Comparison of ENCODE assay signal across 1 cellular context in the genomic region with DNA sequence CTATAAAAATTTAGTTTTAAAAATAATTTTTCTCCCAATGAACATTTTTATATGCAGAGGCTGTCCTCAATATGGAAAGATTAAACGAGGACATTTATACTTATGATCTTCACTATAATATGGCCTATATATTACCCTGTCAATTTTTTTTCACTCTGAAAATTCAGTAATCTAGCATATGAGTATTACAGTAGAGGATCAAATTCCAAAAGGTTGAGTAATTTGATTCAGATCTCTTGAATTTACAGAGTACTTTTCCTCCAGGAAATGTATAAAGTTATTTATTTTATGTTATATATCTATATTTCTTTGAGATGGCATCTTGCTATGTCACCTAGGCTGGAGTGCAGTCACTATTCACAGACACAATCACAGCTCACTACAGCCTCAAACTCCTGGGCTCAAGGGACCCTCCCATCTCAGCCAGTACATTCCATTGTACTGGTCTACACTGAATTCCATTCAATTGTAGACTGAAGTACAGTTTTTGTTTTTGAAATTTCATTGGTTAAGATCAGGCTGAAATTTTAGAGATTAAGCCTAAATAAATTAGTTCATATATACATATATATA.
TF ChIP-seq lines count a peak whose summit lies in the region.

No MANE protein-coding gene starts in this region.

TF ChIP-seq in IMR-90, 13 proteins besides CTCF, POLR2A, EP300 and RAD21:
- TF ChIP-seq, protein P1, sequence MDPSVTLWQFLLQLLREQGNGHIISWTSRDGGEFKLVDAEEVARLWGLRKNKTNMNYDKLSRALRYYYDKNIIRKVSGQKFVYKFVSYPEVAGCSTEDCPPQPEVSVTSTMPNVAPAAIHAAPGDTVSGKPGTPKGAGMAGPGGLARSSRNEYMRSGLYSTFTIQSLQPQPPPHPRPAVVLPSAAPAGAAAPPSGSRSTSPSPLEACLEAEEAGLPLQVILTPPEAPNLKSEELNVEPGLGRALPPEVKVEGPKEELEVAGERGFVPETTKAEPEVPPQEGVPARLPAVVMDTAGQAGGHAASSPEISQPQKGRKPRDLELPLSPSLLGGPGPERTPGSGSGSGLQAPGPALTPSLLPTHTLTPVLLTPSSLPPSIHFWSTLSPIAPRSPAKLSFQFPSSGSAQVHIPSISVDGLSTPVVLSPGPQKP (IDR thresholded peaks at IDR 0.05; ENCODE audit: borderline replicate concordance, low read depth, low read length), result no peak
- no peak for TF ChIP-seq MAFK (IDR thresholded peaks at IDR 0.05; ENCODE audit: low read depth, low read length)
